In genomic region chr5:166781729-166782128, GRCh38 we compare ENCODE assay signal across 22 cellular contexts.
A peak's percentile ranks its signal among the peaks of the same experiment; 100 is the strongest.
DNase-seq lines count a peak whose midpoint lies in the region; ATAC-seq and TF ChIP-seq lines count a peak whose summit lies in the region.
"Had no signal": no experiment of that assay in that cellular context is flagged by ENCODE, and none has a peak within 500 bp of the region (broad histone marks: within the 10 kb centered on the region; RNA-seq: fewer than 3 reads in every experiment).

No MANE protein-coding gene starts in this region.

- H3K4me1 Mint-ChIP-seq in WTC11, result peaks cover 24% of the 10 kb centered on the region
- H3K4me1 Mint-ChIP-seq in neural crest cell, result peaks cover 29% of the 10 kb centered on the region
- H3K4me1 Mint-ChIP-seq: CD4-positive, alpha-beta memory T cell; nephron had no signal

- H3K36me3 Mint-ChIP-seq in WTC11 (0 out of 2 replicates have a peak, but pooled peaks cover 2% of the 10 kb centered on the region), neural crest cell (ENCODE audit: low read depth) (peaks cover 4% of the 10 kb centered on the region)
- H3K36me3 Mint-ChIP-seq: CD4-positive, alpha-beta memory T cell had no signal

- H2AFZ ChIP-seq in osteoblast (ENCODE audit: low read length), result no peak overlapping the region

- TF ChIP-seq CTCF in WTC11 (IDR thresholded peaks at IDR 0.05) (no peak), neural crest cell (conservative IDR thresholded peaks at IDR 0.05) (no peak), osteoblast (IDR thresholded peaks at IDR 0.05; ENCODE audit: extremely low read depth, low read depth, low read length) (no peak)

- H3K4me1 ChIP-seq in iPS-20b (ENCODE audit: insufficient read depth, low read length) (peaks cover 14% of the 10 kb centered on the region; the same call in 1 of the 2 replicates), osteoblast (ENCODE audit: insufficient read depth, low read length) (no peaks in the 10 kb centered on the region)
- H3K4me1 ChIP-seq: adrenal gland, left ventricle myocardium inferior, prostate gland, SJCRH30, upper lobe of left lung had no signal

- H3K4me3 ChIP-seq in H7 (ENCODE audit: insufficient read depth, low read depth, low read length), result no peak overlapping the region
- peak overlapping the region; percentile 29; the same call in 1 of the 2 replicates for H3K4me3 ChIP-seq in iPS-20b (ENCODE audit: low read length)
- H3K4me3 ChIP-seq in osteoblast (ENCODE audit: insufficient read depth, low read length), result no peak overlapping the region
- H3K4me3 ChIP-seq: adrenal gland, K562, left ventricle myocardium inferior, prostate gland, SJCRH30, upper lobe of left lung had no signal

- H3K27ac ChIP-seq in iPS-20b (ENCODE audit: low read length) (no peak overlapping the region), osteoblast (ENCODE audit: low read depth, low read length) (no peak overlapping the region)
- H3K27ac ChIP-seq: adrenal gland, left ventricle myocardium inferior, prostate gland, SJCRH30, upper lobe of left lung had no signal

- ATAC-seq in WTC11, result peak; percentile 100
- ATAC-seq in GM21447 (IDR thresholded peaks at IDR 0.05; ENCODE audit: unreplicated experiment), result no peak
- ATAC-seq in HG03354 (IDR thresholded peaks at IDR 0.05; ENCODE audit: poor library complexity, severe bottlenecking, unreplicated experiment), result no peak
- ATAC-seq: activated T-cell treated with anti-CD3 and anti-CD28 coated beads, Interleukin-2, amount 50 U/mL, for 4 hours; K562 had no signal

- H3K27me3 Mint-ChIP-seq in WTC11 (ENCODE audit: low read depth) (no peaks in the 10 kb centered on the region), neural crest cell (ENCODE audit: low read depth) (no peaks in the 10 kb centered on the region)
- H3K27me3 Mint-ChIP-seq: CD4-positive, alpha-beta memory T cell had no signal

- H3K27ac Mint-ChIP-seq in WTC11 (peak overlapping the region; percentile 57; the same call in 1 of the 2 replicates), neural crest cell (ENCODE audit: unreplicated experiment) (peak overlapping the region; percentile 1)
- H3K27ac Mint-ChIP-seq: CD4-positive, alpha-beta memory T cell; nephron had no signal

- POLR2A ChIA-PET in WTC11 (lab: Charles Lee), result no interaction called here

- no peaks in the 10 kb centered on the region for H3K9me3 ChIP-seq in iPS-20b (ENCODE audit: insufficient read depth, low read depth, low read length)
- no peaks in the 10 kb centered on the region for H3K9me3 ChIP-seq in osteoblast (ENCODE audit: low read depth, low read length)
- H3K9me3 ChIP-seq: adrenal gland, left ventricle myocardium inferior, prostate gland, SJCRH30, upper lobe of left lung had no signal

- CTCF ChIA-PET in WTC11 (lab: Charles Lee), result interaction anchor here (0.9 kb wide), 1 partner anchor 181 kb away, joined by 3 read pairs; no protein-coding TSS in a partner anchor

- no peaks in the 10 kb centered on the region for H3K36me3 ChIP-seq in H7 (replicated peaks; ENCODE audit: control insufficient read depth, insufficient read depth, low read length)
- no peaks in the 10 kb centered on the region for H3K36me3 ChIP-seq in iPS-20b (ENCODE audit: insufficient read depth, low read depth, low read length)
- no peaks in the 10 kb centered on the region for H3K36me3 ChIP-seq in osteoblast (ENCODE audit: insufficient read depth, low read length)
- H3K36me3 ChIP-seq: adrenal gland, left ventricle myocardium inferior, prostate gland, SJCRH30, upper lobe of left lung had no signal

- H3K27me3 ChIP-seq in H7 (ENCODE audit: control insufficient read depth, insufficient read depth, low read length), result no peaks in the 10 kb centered on the region
- H3K27me3 ChIP-seq in iPS-20b (ENCODE audit: insufficient read depth, low read length), result peaks cover 7% of the 10 kb centered on the region; the same call in 1 of the 2 replicates
- H3K27me3 ChIP-seq in osteoblast (ENCODE audit: insufficient read depth, low read length), result no peaks in the 10 kb centered on the region
- H3K27me3 ChIP-seq: adrenal gland, SJCRH30, upper lobe of left lung had no signal

- peaks cover 6% of the 10 kb centered on the region; the same call in 1 of the 2 replicates for H3K9me3 Mint-ChIP-seq in WTC11
- peaks cover 2% of the 10 kb centered on the region for H3K9me3 Mint-ChIP-seq in neural crest cell
- H3K9me3 Mint-ChIP-seq: nephron had no signal

- no peak overlapping the region for H3K4me3 Mint-ChIP-seq in WTC11
- peak overlapping the region; percentile 17 for H3K4me3 Mint-ChIP-seq in neural crest cell
- H3K4me3 Mint-ChIP-seq: activated T-cell treated with anti-CD3 and anti-CD28 coated beads, Interleukin-2, amount 50 U/mL, for 4 hours; CD4-positive, alpha-beta memory T cell; nephron had no signal

- no peak overlapping the region for H3K9ac ChIP-seq in iPS-20b (ENCODE audit: low read depth, low read length)

- H4K20me1 ChIP-seq in osteoblast (ENCODE audit: insufficient read depth, low read length), result no peaks in the 10 kb centered on the region

- DNase-seq in H7 (peak; percentile 59), WTC11 (ENCODE audit: low spot score) (peak; percentile 72), neural crest cell (ENCODE audit: low read depth, low spot score) (peak; percentile 28), osteoblast (ENCODE audit: insufficient read length, low spot score, missing footprints) (no peak), NCI-H1930 (lab: John Stamatoyannopoulos, UW) (no peak)
- DNase-seq: activated naive CD4-positive, alpha-beta T cell; activated T-cell treated with anti-CD3 and anti-CD28 coated beads, Interleukin-2, amount 50 U/mL, for 4 hours; adrenal gland; CD4-positive, alpha-beta memory T cell; EL; left ventricle myocardium inferior; MM.1S; NCI-H1417 treated with DMSO at 0.1 percent for 48 hours; NCI-H526; SJCRH30; upper lobe of left lung had no signal

- H3K4me2 ChIP-seq in osteoblast (ENCODE audit: insufficient read depth, low read length), result no peak overlapping the region

- H3K79me2 ChIP-seq in osteoblast (ENCODE audit: insufficient read depth, low read length), result no peaks in the 10 kb centered on the region

TF ChIP-seq in WTC11, 78 proteins besides CTCF, POLR2A, EP300 and RAD21 (continues in another document):
- TF ChIP-seq ATF6 (CRISPR knock-in tag; IDR thresholded peaks at IDR 0.05), result no peak
- no peak for TF ChIP-seq NR2C2 (CRISPR knock-in tag; IDR thresholded peaks at IDR 0.05)
- no peak for TF ChIP-seq SMAD4 (CRISPR knock-in tag; IDR thresholded peaks at IDR 0.05)
- TF ChIP-seq ZNF317 (CRISPR knock-in tag; IDR thresholded peaks at IDR 0.05; ENCODE audit: borderline replicate concordance, low read depth), result no peak
- TF ChIP-seq TEAD4 (CRISPR knock-in tag; IDR thresholded peaks at IDR 0.05), result peak; percentile 59; the same call in 1 of the 2 replicates
- no peak for TF ChIP-seq MXD4 (CRISPR knock-in tag; IDR thresholded peaks at IDR 0.05; ENCODE audit: borderline replicate concordance)
- no peak for TF ChIP-seq JUN (CRISPR knock-in tag; IDR thresholded peaks at IDR 0.05)
- TF ChIP-seq GRHL2 (CRISPR knock-in tag; IDR thresholded peaks at IDR 0.05; ENCODE audit: insufficient replicate concordance, severe bottlenecking), result no peak
- no peak for TF ChIP-seq ZNF425 (CRISPR knock-in tag; conservative IDR thresholded peaks at IDR 0.05)

Comparison
In these comparisons a context has a peak if more than half of its experiments do, and no peak if none do; other contexts are left out.
1. DNase-seq: peak in H7 (single experiment), WTC11 (single experiment) and neural crest cell (single experiment); none in osteoblast (single experiment) and NCI-H1930 (0 of 2).